In genomic region chrX:43836435-43837184, GRCh38 we compare ENCODE assay signal across 8 cellular contexts. TPM values are rescaled to one million over a fixed set of nuclear protein-coding genes. Genes with fewer than 3 reads are reported as not detected.
A peak's percentile ranks its signal among the peaks of the same experiment; 100 is the strongest.
DNase-seq lines count a peak whose midpoint lies in the region; ATAC-seq and TF ChIP-seq lines count a peak whose summit lies in the region.

No MANE protein-coding gene starts in this region.

- TF ChIP-seq RAD21 in Ishikawa (IDR thresholded peaks at IDR 0.05; ENCODE audit: low read depth) = peak; percentile 49

- CTCF ChIA-PET in activated CD4-positive, alpha-beta memory T cell treated with anti-CD3 and anti-CD28 coated beads, Interleukin-2, amount 10 ng/mL, durations not matched to agents 7 days and 5 days (lab: Charles Lee) = interaction anchor here (0.7 to 2.0 kb wide), 4 partner anchors 21 to 408 kb away, joined by 3 to 6 read pairs (median 3); no protein-coding TSS in a partner anchor

- H3K27me3 ChIP-seq in adipocyte (replicated peaks; ENCODE audit: control insufficient read depth, insufficient read depth, low read length) (peaks cover 16% of the 10 kb centered on the region), left lung (no peaks in the 10 kb centered on the region)

- no peak overlapping the region for H3K9ac ChIP-seq in adipocyte (ENCODE audit: low read length)

- no peak for TF ChIP-seq EP300 in Ishikawa (IDR thresholded peaks at IDR 0.05; ENCODE audit: borderline replicate concordance)

- no peak overlapping the region for H3K27ac Mint-ChIP-seq in activated CD4-positive, alpha-beta memory T cell treated with anti-CD3 and anti-CD28 coated beads, Interleukin-2, amount 10 ng/mL, durations not matched to agents 7 days and 5 days

- POLR2A ChIA-PET in activated CD4-positive, alpha-beta memory T cell treated with anti-CD3 and anti-CD28 coated beads, Interleukin-2, amount 10 ng/mL, durations not matched to agents 7 days and 5 days (lab: Charles Lee) = no interaction called here

- H3K4me1 ChIP-seq in adipocyte (ENCODE audit: control insufficient read depth, insufficient read depth, low read length) (peaks cover 14% of the 10 kb centered on the region), left lung (no peaks in the 10 kb centered on the region)

- TF ChIP-seq CTCF in left lung (IDR thresholded peaks at IDR 0.05) = peak; percentile 22 to 69

- H3K4me3 ChIP-seq in adipocyte (ENCODE audit: low read length) = no peak overlapping the region
- no peak overlapping the region for H3K4me3 ChIP-seq in left lung

- no peak overlapping the region for H3K4me3 Mint-ChIP-seq in activated CD4-positive, alpha-beta memory T cell treated with anti-CD3 and anti-CD28 coated beads, Interleukin-2, amount 10 ng/mL, durations not matched to agents 7 days and 5 days

- no peaks in the 10 kb centered on the region for H3K9me3 Mint-ChIP-seq in activated CD4-positive, alpha-beta memory T cell treated with anti-CD3 and anti-CD28 coated beads, Interleukin-2, amount 10 ng/mL, durations not matched to agents 7 days and 5 days

- H3K27ac ChIP-seq in left lung = no peak overlapping the region

- DNase-seq in COR-L47 (lab: John Stamatoyannopoulos, UW) = peak; percentile 0
- DNase-seq in adipocyte (ENCODE audit: low read depth) = peak; percentile 62
- no peak for DNase-seq in left lung
- no peak for DNase-seq in activated naive CD4-positive, alpha-beta T cell treated with anti-CD3 and anti-CD28 coated beads, Interleukin-2, amount 50 U/mL, for 16 hours
- no peak for DNase-seq in activated CD4-positive, alpha-beta memory T cell treated with anti-CD3 and anti-CD28 coated beads, Interleukin-2, amount 10 ng/mL, durations not matched to agents 7 days and 5 days

- H3K36me3 ChIP-seq in adipocyte (ENCODE audit: control insufficient read depth, insufficient read depth, low read length, severe bottlenecking) (no peaks in the 10 kb centered on the region), left lung (no peaks in the 10 kb centered on the region)

- peak; percentile 67 for ATAC-seq in left lung
- no peak for ATAC-seq in HG03135 (IDR thresholded peaks at IDR 0.05; ENCODE audit: unreplicated experiment)
- ATAC-seq in HG03460 (IDR thresholded peaks at IDR 0.05; ENCODE audit: unreplicated experiment) = no peak

- H3K9me3 ChIP-seq in adipocyte (ENCODE audit: control insufficient read depth, low read length) (peaks cover 4% of the 10 kb centered on the region), left lung (no peaks in the 10 kb centered on the region)

- H3K27me3 Mint-ChIP-seq in activated CD4-positive, alpha-beta memory T cell treated with anti-CD3 and anti-CD28 coated beads, Interleukin-2, amount 10 ng/mL, durations not matched to agents 7 days and 5 days = peaks cover 2% of the 10 kb centered on the region

- H3K4me1 Mint-ChIP-seq in activated CD4-positive, alpha-beta memory T cell treated with anti-CD3 and anti-CD28 coated beads, Interleukin-2, amount 10 ng/mL, durations not matched to agents 7 days and 5 days = no peaks in the 10 kb centered on the region

- intact Hi-C loops in left lung (cut with DNase I) = no loop called here

- no peaks in the 10 kb centered on the region for H3K36me3 Mint-ChIP-seq in activated CD4-positive, alpha-beta memory T cell treated with anti-CD3 and anti-CD28 coated beads, Interleukin-2, amount 10 ng/mL, durations not matched to agents 7 days and 5 days (ENCODE audit: low read depth)

TF ChIP-seq in Ishikawa, 13 proteins besides CTCF, POLR2A, EP300 and RAD21:
- no peak for TF ChIP-seq TAF1 (IDR thresholded peaks at IDR 0.05; ENCODE audit: low read depth)
- TF ChIP-seq NFIC (IDR thresholded peaks at IDR 0.05) = no peak
- no peak for TF ChIP-seq MAX (IDR thresholded peaks at IDR 0.05)
- TF ChIP-seq EGR1 (IDR thresholded peaks at IDR 0.05) = no peak
- TF ChIP-seq FOXM1 (IDR thresholded peaks at IDR 0.05; ENCODE audit: borderline replicate concordance, low read depth) = no peak
- no peak for TF ChIP-seq USF1 (IDR thresholded peaks at IDR 0.05)
- no peak for TF ChIP-seq ZBTB7A (IDR thresholded peaks at IDR 0.05; ENCODE audit: low read depth)
- TF ChIP-seq CEBPB (IDR thresholded peaks at IDR 0.05) = no peak
- TF ChIP-seq, protein P1, sequence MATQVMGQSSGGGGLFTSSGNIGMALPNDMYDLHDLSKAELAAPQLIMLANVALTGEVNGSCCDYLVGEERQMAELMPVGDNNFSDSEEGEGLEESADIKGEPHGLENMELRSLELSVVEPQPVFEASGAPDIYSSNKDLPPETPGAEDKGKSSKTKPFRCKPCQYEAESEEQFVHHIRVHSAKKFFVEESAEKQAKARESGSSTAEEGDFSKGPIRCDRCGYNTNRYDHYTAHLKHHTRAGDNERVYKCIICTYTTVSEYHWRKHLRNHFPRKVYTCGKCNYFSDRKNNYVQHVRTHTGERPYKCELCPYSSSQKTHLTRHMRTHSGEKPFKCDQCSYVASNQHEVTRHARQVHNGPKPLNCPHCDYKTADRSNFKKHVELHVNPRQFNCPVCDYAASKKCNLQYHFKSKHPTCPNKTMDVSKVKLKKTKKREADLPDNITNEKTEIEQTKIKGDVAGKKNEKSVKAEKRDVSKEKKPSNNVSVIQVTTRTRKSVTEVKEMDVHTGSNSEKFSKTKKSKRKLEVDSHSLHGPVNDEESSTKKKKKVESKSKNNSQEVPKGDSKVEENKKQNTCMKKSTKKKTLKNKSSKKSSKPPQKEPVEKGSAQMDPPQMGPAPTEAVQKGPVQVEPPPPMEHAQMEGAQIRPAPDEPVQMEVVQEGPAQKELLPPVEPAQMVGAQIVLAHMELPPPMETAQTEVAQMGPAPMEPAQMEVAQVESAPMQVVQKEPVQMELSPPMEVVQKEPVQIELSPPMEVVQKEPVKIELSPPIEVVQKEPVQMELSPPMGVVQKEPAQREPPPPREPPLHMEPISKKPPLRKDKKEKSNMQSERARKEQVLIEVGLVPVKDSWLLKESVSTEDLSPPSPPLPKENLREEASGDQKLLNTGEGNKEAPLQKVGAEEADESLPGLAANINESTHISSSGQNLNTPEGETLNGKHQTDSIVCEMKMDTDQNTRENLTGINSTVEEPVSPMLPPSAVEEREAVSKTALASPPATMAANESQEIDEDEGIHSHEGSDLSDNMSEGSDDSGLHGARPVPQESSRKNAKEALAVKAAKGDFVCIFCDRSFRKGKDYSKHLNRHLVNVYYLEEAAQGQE (IDR thresholded peaks at IDR 0.05; ENCODE audit: low read depth) = no peak

RNA-seq across cellular contexts. Expression of gene MAOB, which starts 45.6 kb away (rescaled TPM):
- total RNA-seq in left lung = 10 to 100 TPM; 19.5 to 20.6 TPM
- total RNA-seq in activated CD4-positive, alpha-beta memory T cell treated with anti-CD3 and anti-CD28 coated beads, Interleukin-2, amount 10 ng/mL, durations not matched to agents 7 days and 5 days = not detected

Comparison
In these comparisons a context has a peak if more than half of its experiments do, and no peak if none do; other contexts are left out.
1. DNase-seq: peak in COR-L47 (single experiment) and adipocyte (single experiment); none in left lung (0 of 2), activated naive CD4-positive, alpha-beta T cell treated with anti-CD3 and anti-CD28 coated beads, Interleukin-2, amount 50 U/mL, for 16 hours (single experiment) and activated CD4-positive, alpha-beta memory T cell treated with anti-CD3 and anti-CD28 coated beads, Interleukin-2, amount 10 ng/mL, durations not matched to agents 7 days and 5 days (single experiment).
2. RNA of gene MAOB, which starts 45.6 kb away (total RNA-seq): 19.5 to 20.6 TPM in left lung; not detected in activated CD4-positive, alpha-beta memory T cell treated with anti-CD3 and anti-CD28 coated beads, Interleukin-2, amount 10 ng/mL, durations not matched to agents 7 days and 5 days; every median in the first group is over 10 times any median in the second.